In the genomic region with DNA sequence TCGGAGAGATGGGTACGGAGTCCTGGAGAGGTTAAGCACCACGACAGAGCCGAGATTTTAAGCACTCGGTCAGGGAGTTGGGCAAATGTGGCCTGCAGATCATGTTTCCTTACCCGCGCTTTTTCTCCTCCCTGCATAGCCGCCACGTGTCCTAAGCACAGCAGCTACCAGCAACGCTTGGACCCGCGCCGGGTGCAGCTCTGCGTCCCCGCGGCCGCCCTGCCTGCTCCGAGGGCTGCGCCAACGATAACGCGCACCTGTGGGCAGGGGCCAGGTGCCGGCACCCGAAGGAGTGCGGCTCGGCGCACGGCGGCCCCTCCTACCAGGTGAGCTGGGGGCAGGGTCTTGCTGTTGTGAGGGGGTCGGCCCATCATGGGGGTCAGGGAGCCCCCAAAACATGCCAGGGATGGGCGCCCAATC, we compare ENCODE assay signal across 8 cellular contexts. TPM values are rescaled to one million over a fixed set of nuclear protein-coding genes. Genes with fewer than 3 reads are reported as not detected.
DNase-seq lines count a peak whose midpoint lies in the region; ATAC-seq and TF ChIP-seq lines count a peak whose summit lies in the region.

No MANE protein-coding gene starts in this region.

- H3K4me1 ChIP-seq in neural progenitor cell, result no peaks in the 10 kb centered on the region

- DNase-seq in COLO668 (lab: John Stamatoyannopoulos, UW; ENCODE audit: unreplicated experiment) (peak; percentile 30), NCI-H146 (lab: John Stamatoyannopoulos, UW) (peak; percentile 55), neural progenitor cell (ENCODE audit: low spot score) (peak; percentile 66), T1000 (lab: John Stamatoyannopoulos, UW) (no peak)
- no peak for DNase-seq in effector memory CD8-positive, alpha-beta T cell
- no peak for DNase-seq in central memory CD4-positive, alpha-beta T cell
- no peak for DNase-seq in activated T-helper 2 cell treated with anti-CD3 and anti-CD28 coated beads, Interferon-gamma antibody, Interleukin-2, Interleukin-4, amounts not matched to agents 10 μg/mL and 5 μg/mL and 100 μg/mL, durations not matched to agents 14 hours and 24 hours and 36 hours (ENCODE audit: low spot score)

- no peak overlapping the region for H3K9ac ChIP-seq in neural progenitor cell

- ATAC-seq in effector memory CD8-positive, alpha-beta T cell (replicated peaks), result peak; percentile 5
- ATAC-seq in HG02884 (IDR thresholded peaks at IDR 0.05; ENCODE audit: unreplicated experiment), result no peak

- no peak overlapping the region for H3K4me3 ChIP-seq in neural progenitor cell

- no peaks in the 10 kb centered on the region for H3K9me3 ChIP-seq in neural progenitor cell (ENCODE audit: low read depth)

- peak overlapping the region; percentile 54 for H3K4me2 ChIP-seq in neural progenitor cell

- H3K27ac ChIP-seq in neural progenitor cell, result no peak overlapping the region

- peak overlapping the region; percentile 98 for H2AFZ ChIP-seq in neural progenitor cell (replicated peaks)

- intact Hi-C loops in activated T-helper 2 cell treated with anti-CD3 and anti-CD28 coated beads, Interferon-gamma antibody, Interleukin-2, Interleukin-4, amounts not matched to agents 10 μg/mL and 5 μg/mL and 100 μg/mL, durations not matched to agents 14 hours and 24 hours and 36 hours (cut with micrococcal nuclease), result loop anchor here (1.0 kb wide), 1 partner anchor 47 kb away; no protein-coding TSS in a partner anchor

- no peaks in the 10 kb centered on the region for H3K9me3 Mint-ChIP-seq in effector memory CD8-positive, alpha-beta T cell
- H3K9me3 Mint-ChIP-seq in neural progenitor cell, result no peaks in the 10 kb centered on the region
- no peaks in the 10 kb centered on the region for H3K9me3 Mint-ChIP-seq in activated T-helper 2 cell treated with anti-CD3 and anti-CD28 coated beads, Interferon-gamma antibody, Interleukin-2, Interleukin-4, amounts not matched to agents 10 μg/mL and 5 μg/mL and 100 μg/mL, durations not matched to agents 14 hours and 24 hours and 36 hours

- no peak overlapping the region for H3K27ac Mint-ChIP-seq in effector memory CD8-positive, alpha-beta T cell
- no peak overlapping the region for H3K27ac Mint-ChIP-seq in neural progenitor cell
- no peak overlapping the region for H3K27ac Mint-ChIP-seq in activated T-helper 2 cell treated with anti-CD3 and anti-CD28 coated beads, Interferon-gamma antibody, Interleukin-2, Interleukin-4, amounts not matched to agents 10 μg/mL and 5 μg/mL and 100 μg/mL, durations not matched to agents 14 hours and 24 hours and 36 hours

- no peaks in the 10 kb centered on the region for H4K20me1 ChIP-seq in neural progenitor cell (ENCODE audit: low read depth)

- TF ChIP-seq CTCF in neural progenitor cell (IDR thresholded peaks at IDR 0.05), result no peak

- H3K4me3 Mint-ChIP-seq in effector memory CD8-positive, alpha-beta T cell, result no peak overlapping the region
- H3K4me3 Mint-ChIP-seq in neural progenitor cell, result no peak overlapping the region
- H3K4me3 Mint-ChIP-seq in activated T-helper 2 cell treated with anti-CD3 and anti-CD28 coated beads, Interferon-gamma antibody, Interleukin-2, Interleukin-4, amounts not matched to agents 10 μg/mL and 5 μg/mL and 100 μg/mL, durations not matched to agents 14 hours and 24 hours and 36 hours (ENCODE audit: low read depth), result no peak overlapping the region

- peaks cover 8 to 11% of the 10 kb centered on the region in 2 donors for H3K4me1 Mint-ChIP-seq in effector memory CD8-positive, alpha-beta T cell (ENCODE audit: low read depth in 2 of 2)
- H3K4me1 Mint-ChIP-seq in neural progenitor cell, result no peaks in the 10 kb centered on the region
- H3K4me1 Mint-ChIP-seq in activated T-helper 2 cell treated with anti-CD3 and anti-CD28 coated beads, Interferon-gamma antibody, Interleukin-2, Interleukin-4, amounts not matched to agents 10 μg/mL and 5 μg/mL and 100 μg/mL, durations not matched to agents 14 hours and 24 hours and 36 hours (ENCODE audit: low read depth), result no peaks in the 10 kb centered on the region

- no peaks in the 10 kb centered on the region for H3K36me3 ChIP-seq in neural progenitor cell

- peaks cover 4 to 6% of the 10 kb centered on the region in 2 donors for H3K27me3 Mint-ChIP-seq in effector memory CD8-positive, alpha-beta T cell
- peaks cover 6% of the 10 kb centered on the region for H3K27me3 Mint-ChIP-seq in neural progenitor cell (ENCODE audit: insufficient read depth, low read depth)
- peaks cover 4% of the 10 kb centered on the region for H3K27me3 Mint-ChIP-seq in activated T-helper 2 cell treated with anti-CD3 and anti-CD28 coated beads, Interferon-gamma antibody, Interleukin-2, Interleukin-4, amounts not matched to agents 10 μg/mL and 5 μg/mL and 100 μg/mL, durations not matched to agents 14 hours and 24 hours and 36 hours (ENCODE audit: low read depth)

- no peaks in the 10 kb centered on the region for H3K79me2 ChIP-seq in neural progenitor cell (ENCODE audit: low read depth)

- H3K27me3 ChIP-seq in neural progenitor cell, result peaks cover 8% of the 10 kb centered on the region

- H3K36me3 Mint-ChIP-seq in effector memory CD8-positive, alpha-beta T cell (ENCODE audit: insufficient read depth), result peaks cover 5% of the 10 kb centered on the region
- H3K36me3 Mint-ChIP-seq in neural progenitor cell, result no peaks in the 10 kb centered on the region
- no peaks in the 10 kb centered on the region for H3K36me3 Mint-ChIP-seq in activated T-helper 2 cell treated with anti-CD3 and anti-CD28 coated beads, Interferon-gamma antibody, Interleukin-2, Interleukin-4, amounts not matched to agents 10 μg/mL and 5 μg/mL and 100 μg/mL, durations not matched to agents 14 hours and 24 hours and 36 hours (ENCODE audit: low read depth)

- no peaks in the 10 kb centered on the region for H3F3A ChIP-seq in neural progenitor cell (ENCODE audit: low read depth)

RNA-seq across cellular contexts. Expression of a gene that starts 24.8 kb away (rescaled TPM):
- not detected in 2 replicates for total RNA-seq in neural progenitor cell (ENCODE audit: low replicate concordance)
- not detected in 2 replicates for total RNA-seq in activated T-helper 2 cell treated with anti-CD3 and anti-CD28 coated beads, Interferon-gamma antibody, Interleukin-2, Interleukin-4, amounts not matched to agents 10 μg/mL and 5 μg/mL and 100 μg/mL, durations not matched to agents 14 hours and 24 hours and 36 hours

RNA-seq across cellular contexts. Expression of a gene that starts 44.1 kb away (rescaled TPM):
- total RNA-seq in neural progenitor cell (ENCODE audit: low replicate concordance), result 0.81 TPM in 1 of 2 replicates, not detected in the other
- total RNA-seq in activated T-helper 2 cell treated with anti-CD3 and anti-CD28 coated beads, Interferon-gamma antibody, Interleukin-2, Interleukin-4, amounts not matched to agents 10 μg/mL and 5 μg/mL and 100 μg/mL, durations not matched to agents 14 hours and 24 hours and 36 hours, result 0.27 TPM in 1 of 2 replicates, not detected in the other

RNA-seq across cellular contexts. Expression of a gene that starts 47.8 kb away (rescaled TPM):
- 0.46 TPM in 1 of 2 replicates, not detected in the other for total RNA-seq in neural progenitor cell (ENCODE audit: low replicate concordance)
- 0.71 TPM in 1 of 2 replicates, not detected in the other for total RNA-seq in activated T-helper 2 cell treated with anti-CD3 and anti-CD28 coated beads, Interferon-gamma antibody, Interleukin-2, Interleukin-4, amounts not matched to agents 10 μg/mL and 5 μg/mL and 100 μg/mL, durations not matched to agents 14 hours and 24 hours and 36 hours

RNA-seq across cellular contexts. Expression of a gene that starts 49.3 kb away (rescaled TPM):
- total RNA-seq in neural progenitor cell (ENCODE audit: low replicate concordance), result 0.30 and 2.2 TPM in 2 replicates
- 0.07 and 0.11 TPM in 2 replicates for total RNA-seq in activated T-helper 2 cell treated with anti-CD3 and anti-CD28 coated beads, Interferon-gamma antibody, Interleukin-2, Interleukin-4, amounts not matched to agents 10 μg/mL and 5 μg/mL and 100 μg/mL, durations not matched to agents 14 hours and 24 hours and 36 hours

RNA-seq across cellular contexts. Expression of a gene that starts 52.2 kb away (rescaled TPM):
- 0.13 and 0.56 TPM in 2 replicates for total RNA-seq in neural progenitor cell (ENCODE audit: low replicate concordance)
- 0.28 TPM in 1 of 2 replicates, not detected in the other for total RNA-seq in activated T-helper 2 cell treated with anti-CD3 and anti-CD28 coated beads, Interferon-gamma antibody, Interleukin-2, Interleukin-4, amounts not matched to agents 10 μg/mL and 5 μg/mL and 100 μg/mL, durations not matched to agents 14 hours and 24 hours and 36 hours

Comparison
In these comparisons a context has a peak if more than half of its experiments do, and no peak if none do; other contexts are left out.
1. DNase-seq: peak in COLO668 (single experiment), NCI-H146 (single experiment) and neural progenitor cell (single experiment); none in effector memory CD8-positive, alpha-beta T cell (0 of 3), central memory CD4-positive, alpha-beta T cell (single experiment), T1000 (single experiment) and activated T-helper 2 cell treated with anti-CD3 and anti-CD28 coated beads, Interferon-gamma antibody, Interleukin-2, Interleukin-4, amounts not matched to agents 10 μg/mL and 5 μg/mL and 100 μg/mL, durations not matched to agents 14 hours and 24 hours and 36 hours (single experiment).